ENCODE assay signal across 14 cellular contexts in the genomic region with DNA sequence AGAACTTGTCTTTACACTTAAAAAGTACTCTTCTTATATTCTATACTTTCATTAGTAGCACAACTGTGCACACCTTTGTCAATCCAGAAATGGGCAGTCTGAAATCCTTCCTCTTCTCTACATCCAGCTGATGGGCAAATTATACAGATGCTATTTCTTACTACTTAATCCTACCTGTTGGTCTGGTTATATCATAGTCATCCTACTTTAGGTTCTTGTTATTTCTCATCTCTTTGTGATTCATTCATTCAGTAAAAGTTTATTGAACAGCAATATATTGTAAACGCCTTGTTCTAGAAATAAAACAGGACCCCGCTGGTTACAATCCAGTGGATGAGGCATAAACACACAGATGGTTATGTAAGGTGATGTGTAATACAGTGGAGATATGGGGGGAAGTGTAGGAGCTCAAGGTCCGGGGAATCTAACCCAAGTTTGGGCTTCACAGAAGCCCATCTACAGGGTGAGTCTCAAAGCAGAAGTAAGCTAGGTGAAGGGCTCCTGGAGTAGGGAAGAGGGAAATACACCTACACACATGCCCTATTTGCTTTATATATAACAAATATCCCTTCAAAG.
"Had no signal": no experiment of that assay in that cellular context is flagged by ENCODE, and none has a peak within 500 bp of the region (broad histone marks: within the 10 kb centered on the region; RNA-seq: fewer than 3 reads in every experiment).

No MANE protein-coding gene starts in this region.

- FAIRE-seq: frontal cortex had no signal

- DNase-seq: cortex of kidney; dorsolateral prefrontal cortex; effector CD8-positive, alpha-beta T cell; heart left ventricle; hippocampal formation; mesendoderm; naive thymus-derived CD8-positive, alpha-beta T cell; psoas muscle; retina; stimulated activated CD4-positive, alpha-beta T cell treated with anti-CD3 and anti-CD28 coated beads, Interleukin-2, amount 100 ng/mL, for 24 hours; stimulated activated naive CD4-positive, alpha-beta T cell treated with Interleukin-2 at 50 U/mL for 16 hours; trophoblast cell had no signal

- H3K27me3 Mint-ChIP-seq: naive thymus-derived CD8-positive, alpha-beta T cell had no signal

- H3K27ac Mint-ChIP-seq: naive thymus-derived CD8-positive, alpha-beta T cell had no signal

- ATAC-seq: heart left ventricle; naive thymus-derived CD8-positive, alpha-beta T cell; psoas muscle; sciatic nerve had no signal

- H3K9me3 Mint-ChIP-seq: naive thymus-derived CD8-positive, alpha-beta T cell had no signal

- H3K4me3 Mint-ChIP-seq: naive thymus-derived CD8-positive, alpha-beta T cell had no signal
